8 cellular contexts compared by ENCODE assay signal in the genomic region with DNA sequence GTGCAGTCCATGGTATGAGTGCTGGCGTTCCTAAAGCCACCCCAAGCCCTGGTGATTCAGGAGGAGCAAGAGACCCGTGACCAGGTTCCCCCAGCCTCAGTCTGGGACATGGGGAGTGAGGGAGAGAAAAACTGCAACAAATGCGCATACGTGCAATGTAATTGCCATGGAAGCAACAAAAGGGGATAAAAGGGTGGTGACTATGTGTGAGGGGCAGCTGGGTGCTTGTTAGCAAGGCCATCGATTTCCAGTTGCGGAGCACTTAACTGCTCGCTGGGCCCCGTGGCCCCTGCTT. TPM values are rescaled to one million over a fixed set of nuclear protein-coding genes. Genes with fewer than 3 reads are reported as not detected.
DNase-seq lines count a peak whose midpoint lies in the region; ATAC-seq, FAIRE-seq and TF ChIP-seq lines count a peak whose summit lies in the region.

No MANE protein-coding gene starts in this region.

- peaks cover 9% of the 10 kb centered on the region; the same call in 1 of the 2 replicates for H3F3A ChIP-seq in PC-9 (ENCODE audit: insufficient read depth, low read depth)

- H3K4me2 ChIP-seq in PC-9, result peak overlapping the region; percentile 70

- peaks cover 24% of the 10 kb centered on the region for H3K27me3 Mint-ChIP-seq in CD4-positive, alpha-beta T cell
- H3K27me3 Mint-ChIP-seq in osteocyte (ENCODE audit: unreplicated experiment), result no peaks in the 10 kb centered on the region

- H3K79me2 ChIP-seq in PC-9 (ENCODE audit: low read depth), result no peaks in the 10 kb centered on the region

- TSS peak; percentile 52 for BruUV-seq in PC-9 (replicated peaks; lab: Mats Ljungman, UMichigan)

- H2AFZ ChIP-seq in PC-9, result peak overlapping the region; percentile 92

- intact Hi-C loops in CD4-positive, alpha-beta T cell (cut with DNase I, micrococcal nuclease), result loop anchor here in 1 of 2 experiments (10.0 kb wide), 1 partner anchor 500 kb away; a partner anchor contains a TSS
- intact Hi-C loops in PC-9 (cut with micrococcal nuclease; ENCODE audit: unreplicated experiment), result no loop called here

- CTCF ChIA-PET in CD4-positive, alpha-beta T cell (lab: Charles Lee), result no interaction called here
- CTCF ChIA-PET in PC-9 (lab: Charles Lee), result no interaction called here

- no peaks in the 10 kb centered on the region for H3K9me3 ChIP-seq in CD4-positive, alpha-beta T cell (ENCODE audit: control insufficient read depth, low read length)
- no peaks in the 10 kb centered on the region for H3K9me3 ChIP-seq in PC-9 (ENCODE audit: insufficient read depth, low read depth)

- H3K36me3 ChIP-seq in PC-9 (ENCODE audit: low read depth), result no peaks in the 10 kb centered on the region

- no peak overlapping the region for H3K27ac ChIP-seq in CD4-positive, alpha-beta T cell (ENCODE audit: low read depth, low read length)
- no peak overlapping the region for H3K27ac ChIP-seq in PC-9

- H3K27me3 ChIP-seq in CD4-positive, alpha-beta T cell (ENCODE audit: control insufficient read depth, insufficient read depth, low read length), result peaks cover 11% of the 10 kb centered on the region
- H3K27me3 ChIP-seq in PC-9 (ENCODE audit: insufficient read depth, low read depth), result no peaks in the 10 kb centered on the region

- ATAC-seq in CD4-positive, alpha-beta T cell (ENCODE audit: poor library complexity), result no peak
- ATAC-seq in GM18909 (IDR thresholded peaks at IDR 0.05; ENCODE audit: poor library complexity, unreplicated experiment), result no peak

- TF ChIP-seq CTCF in CD4-positive, alpha-beta T cell (IDR thresholded peaks at IDR 0.05), result no peak
- TF ChIP-seq CTCF in PC-9 (conservative IDR thresholded peaks at IDR 0.05) (no peak), epithelial cell of proximal tubule (conservative IDR thresholded peaks at IDR 0.05; ENCODE audit: low read depth, low read length) (no peak), osteocyte (IDR thresholded peaks at IDR 0.05) (no peak)

- POLR2A ChIA-PET in CD4-positive, alpha-beta T cell (lab: Charles Lee), result no interaction called here
- POLR2A ChIA-PET in PC-9 (lab: Charles Lee; ENCODE audit: unreplicated experiment), result no interaction called here

- H3K36me3 Mint-ChIP-seq in CD4-positive, alpha-beta T cell (ENCODE audit: low read depth), result no peaks in the 10 kb centered on the region
- H3K36me3 Mint-ChIP-seq in osteocyte (ENCODE audit: unreplicated experiment), result peaks cover 7% of the 10 kb centered on the region

- no peak for FAIRE-seq in RCC 7860 (lab: Jason Lieb, UNC)

- H3K9me2 ChIP-seq in PC-9 (ENCODE audit: insufficient read depth), result no peaks in the 10 kb centered on the region

- 0 out of 2 replicates have a peak, but pooled peaks cover 4% of the 10 kb centered on the region for H4K20me1 ChIP-seq in PC-9 (ENCODE audit: insufficient read depth)

- H3K4me3 ChIP-seq in PC-9, result peak overlapping the region; percentile 76; the same call in 1 of the 2 replicates
- peak overlapping the region; percentile 55 for H3K4me3 ChIP-seq in epithelial cell of proximal tubule (ENCODE audit: low read depth, low read length)

- H3K4me1 Mint-ChIP-seq in CD4-positive, alpha-beta T cell (ENCODE audit: low read depth), result peaks cover 18% of the 10 kb centered on the region
- peaks cover 44% of the 10 kb centered on the region for H3K4me1 Mint-ChIP-seq in osteocyte (ENCODE audit: unreplicated experiment)

- H3K4me1 ChIP-seq in PC-9 (replicated peaks; ENCODE audit: insufficient read depth), result peaks cover 18% of the 10 kb centered on the region

- DNase-seq in CD4-positive, alpha-beta T cell, result no peak
- DNase-seq in PC-9, result no peak
- no peak for DNase-seq in epithelial cell of proximal tubule (ENCODE audit: low read depth)
- DNase-seq in osteocyte (ENCODE audit: extremely low spot score, unreplicated experiment), result no peak
- no peak for DNase-seq in cerebellum (ENCODE audit: low spot score)
- DNase-seq in NCI-H345 (lab: John Stamatoyannopoulos, UW), result no peak
- DNase-seq in RCC 7860 (ENCODE audit: low spot score), result no peak

- no peak overlapping the region for H3K27ac Mint-ChIP-seq in CD4-positive, alpha-beta T cell
- peak overlapping the region; percentile 88 for H3K27ac Mint-ChIP-seq in osteocyte (ENCODE audit: unreplicated experiment)

- H3K4me3 Mint-ChIP-seq in CD4-positive, alpha-beta T cell, result peak overlapping the region; percentile 80
- peak overlapping the region; percentile 76 for H3K4me3 Mint-ChIP-seq in osteocyte (ENCODE audit: unreplicated experiment)

- no peaks in the 10 kb centered on the region for H3K9me3 Mint-ChIP-seq in CD4-positive, alpha-beta T cell
- no peaks in the 10 kb centered on the region for H3K9me3 Mint-ChIP-seq in osteocyte (ENCODE audit: unreplicated experiment)

RNA-seq across cellular contexts. Expression of a gene that starts 0.7 kb away (rescaled TPM):
- total RNA-seq in CD4-positive, alpha-beta T cell, result under 1 TPM; 0.60 to 0.95 TPM
- total RNA-seq in PC-9 (2021) (26.1 and 29.3 TPM in 2 replicates), epithelial cell of proximal tubule (23.7 and 25.6 TPM in 2 replicates), osteocyte (114 and 125 TPM in 2 replicates), cerebellum (21.0 TPM)

Comparison
In these comparisons a context has a peak if more than half of its experiments do, and no peak if none do; other contexts are left out.
1. RNA of a gene that starts 0.7 kb away (total RNA-seq): 114 to 125 TPM in osteocyte, 26.1 to 29.3 TPM in PC-9, 23.7 to 25.6 TPM in epithelial cell of proximal tubule and 21.0 TPM in cerebellum (single experiment); 0.60 to 0.95 TPM in CD4-positive, alpha-beta T cell; every median in the first group is over 10 times any median in the second.